In genomic region chr1:15963968-15964648, GRCh38 we compare ENCODE assay signal across 11 cellular contexts. TPM values are rescaled to one million over a fixed set of nuclear protein-coding genes. Genes with fewer than 3 reads are reported as not detected.
DNase-seq lines count a peak whose midpoint lies in the region; ATAC-seq and TF ChIP-seq lines count a peak whose summit lies in the region.
"Had no signal": no experiment of that assay in that cellular context is flagged by ENCODE, and none has a peak within 500 bp of the region (broad histone marks: within the 10 kb centered on the region; RNA-seq: fewer than 3 reads in every experiment).

No MANE protein-coding gene starts in this region.

- intact Hi-C loops in left ventricle myocardium inferior (cut with micrococcal nuclease) (no loop called here), cardiac septum (cut with DNase I) (no loop called here), PC-3 (cut with micrococcal nuclease) (no loop called here), transverse colon (cut with DNase I; ENCODE audit: low total_unique reads) (loop anchor here (10.0 kb wide), 1 partner anchor 149 kb away; no protein-coding TSS in a partner anchor)

- H3K27ac Mint-ChIP-seq in effector memory CD8-positive, alpha-beta T cell, result peak overlapping the region; percentile 80 to 86

- H3K4me1 Mint-ChIP-seq in effector memory CD8-positive, alpha-beta T cell (ENCODE audit: low read depth in 2 of 2), result peaks cover 43 to 57% of the 10 kb centered on the region in 2 donors

- no peak overlapping the region for H3K4me3 ChIP-seq in left ventricle myocardium inferior
- no peak overlapping the region for H3K4me3 ChIP-seq in PC-3 (ENCODE audit: low read length)
- H3K4me3 ChIP-seq in transverse colon, result peak overlapping the region in 1 of 4 donors; percentile 27

- ATAC-seq in PC-3 (peak; percentile 75), GM19324 (IDR thresholded peaks at IDR 0.05; ENCODE audit: low FRiP score, unreplicated experiment) (no peak)
- ATAC-seq in effector memory CD8-positive, alpha-beta T cell (replicated peaks), result no peak

- no peaks in the 10 kb centered on the region for H3K9me3 Mint-ChIP-seq in effector memory CD8-positive, alpha-beta T cell

- peak overlapping the region; percentile 49 to 55 for H3K4me3 Mint-ChIP-seq in effector memory CD8-positive, alpha-beta T cell

- H3K27me3 ChIP-seq in left ventricle myocardium inferior (ENCODE audit: low read depth) (no peaks in the 10 kb centered on the region), PC-3 (ENCODE audit: low read length) (no peaks in the 10 kb centered on the region), transverse colon (no peaks in the 10 kb centered on the region)

- H3K79me2 ChIP-seq in PC-3 (ENCODE audit: low read length), result peaks cover 67% of the 10 kb centered on the region

- in situ Hi-C loops in transverse colon (cut with MboI; ENCODE audit: low pct_ligation_motif_present in 1 of 4, low pct_unique_long_range_greater_than_20kb in 1 of 4, low sequenced_read_pairs in 3 of 4), result no loop called here

- H3K9ac ChIP-seq in PC-3 (ENCODE audit: low read length), result no peak overlapping the region

- CTCF ChIA-PET in PC-3 (lab: Charles Lee), result interaction anchor here (0.6 kb wide), 1 partner anchor 389 kb away, joined by 3 read pairs; no protein-coding TSS in a partner anchor

- no peak for TF ChIP-seq EP300 in transverse colon (IDR thresholded peaks at IDR 0.05; ENCODE audit: low read depth)

- H3K4me2 ChIP-seq in PC-3 (ENCODE audit: low read length), result no peak overlapping the region

- POLR2A ChIA-PET in PC-3 (lab: Charles Lee; ENCODE audit: unreplicated experiment), result no interaction called here

- H3K9me3 ChIP-seq in left ventricle myocardium inferior (replicated peaks) (no peaks in the 10 kb centered on the region), PC-3 (ENCODE audit: low read length) (no peaks in the 10 kb centered on the region), transverse colon (no peaks in the 10 kb centered on the region)

- H3K27ac ChIP-seq in left ventricle myocardium inferior (replicated peaks) (peak overlapping the region; percentile 3), PC-3 (ENCODE audit: low read length) (no peak overlapping the region), transverse colon (peak overlapping the region in 3 of 4 donors; percentile 15 to 57 (median 23))

- no peak overlapping the region for H2AFZ ChIP-seq in PC-3 (ENCODE audit: low read length)

- TF ChIP-seq CTCF in left ventricle myocardium inferior (IDR thresholded peaks at IDR 0.05; ENCODE audit: borderline replicate concordance) (no peak), PC-3 (conservative IDR thresholded peaks at IDR 0.05; ENCODE audit: low read depth, low read length) (no peak), transverse colon (IDR thresholded peaks at IDR 0.05) (no peak)

- H3K27me3 Mint-ChIP-seq in effector memory CD8-positive, alpha-beta T cell, result no peaks in the 10 kb centered on the region

- BruUV-seq in PC-3 (replicated peaks; lab: Mats Ljungman, UMichigan), result no TSS peak

- TF ChIP-seq POLR2A in transverse colon (IDR thresholded peaks at IDR 0.05), result no peak

- WGBS in transverse colon (ENCODE audit: low coverage in 1 of 2), 2 donors, result 47 to 52% methylated on average over 10 of the region's 10 CpGs

- no peaks in the 10 kb centered on the region; the same call in 1 of the 2 replicates for H4K20me1 ChIP-seq in PC-3 (ENCODE audit: low read length)

- DNase-seq in left ventricle myocardium inferior, result no peak
- no peak for DNase-seq in cardiac septum (ENCODE audit: low spot score)
- peak; percentile 54 for DNase-seq in PC-3
- no peak for DNase-seq in effector memory CD8-positive, alpha-beta T cell
- no peak for DNase-seq in transverse colon
- no peak for DNase-seq in GF-D8 (lab: John Stamatoyannopoulos, UW)
- no peak for DNase-seq in HuH-7.5 (ENCODE audit: low spot score)
- DNase-seq: NCI-H146; SHP77; stimulated activated CD4-positive, alpha-beta T cell treated with anti-CD3 and anti-CD28 coated beads, Interleukin-2, amount 100 ng/mL, for 48 hours had no signal

- H3K36me3 Mint-ChIP-seq in effector memory CD8-positive, alpha-beta T cell (ENCODE audit: insufficient read depth), result peaks cover 23% of the 10 kb centered on the region

- no peaks in the 10 kb centered on the region for H3K9me2 ChIP-seq in PC-3 (replicated peaks; ENCODE audit: low read length)

- peaks cover 9% of the 10 kb centered on the region for H3K36me3 ChIP-seq in left ventricle myocardium inferior
- H3K36me3 ChIP-seq in PC-3 (ENCODE audit: low read depth, low read length), result peaks cover 15% of the 10 kb centered on the region
- H3K36me3 ChIP-seq in transverse colon, result no peaks in the 10 kb centered on the region

- peaks cover 60% of the 10 kb centered on the region for H3K4me1 ChIP-seq in left ventricle myocardium inferior
- H3K4me1 ChIP-seq in PC-3 (ENCODE audit: insufficient read depth, low read length), result peaks cover 11% of the 10 kb centered on the region
- H3K4me1 ChIP-seq in transverse colon, result peaks cover 16 to 49% (median 29%) of the 10 kb centered on the region in 4 donors

- H3F3A ChIP-seq in PC-3 (ENCODE audit: low read length, unreplicated experiment), result no peaks in the 10 kb centered on the region

RNA-seq across cellular contexts. Expression of gene ZBTB17, which starts 11.8 kb away (rescaled TPM):
- total RNA-seq in left ventricle myocardium inferior, result 24.7 TPM
- 24.9 TPM for total RNA-seq in cardiac septum
- 44.2 and 55.2 TPM in 2 replicates for total RNA-seq in PC-3 (2014; rRNA removed)
- 100 to 1,000 TPM in 1 of 4 donors, 10 to 100 TPM in 3; 33.3 to 113 (median 50.5) TPM for total RNA-seq in transverse colon

RNA-seq across cellular contexts. Expression of gene SRARP, which starts 39.9 kb away (rescaled TPM):
- total RNA-seq in left ventricle myocardium inferior (1.0 TPM), cardiac septum (not detected), PC-3 (2014; rRNA removed) (not detected in 2 replicates), transverse colon (not detected)

RNA-seq across cellular contexts. Expression of gene HSPB7, which starts 53.7 kb away (rescaled TPM):
- total RNA-seq in left ventricle myocardium inferior (4,061 TPM), cardiac septum (3,889 TPM), PC-3 (2014; rRNA removed) (not detected in 2 replicates), transverse colon (10 to 100 TPM in 2 of 4 donors, 1 to 10 TPM in 2; 6.0 to 63.1 (median 9.2) TPM)

RNA-seq across cellular contexts. Expression of gene CLCNKA, which starts 57.7 kb away (rescaled TPM):
- 0.16 TPM for total RNA-seq in left ventricle myocardium inferior
- total RNA-seq in cardiac septum, result 1.2 TPM
- total RNA-seq in PC-3 (2014; rRNA removed), result not detected in 2 replicates
- 10 to 100 TPM in 1 of 4 donors, under 1 TPM in 2, not detected in 1; 0.68 to 21.7 (median 0.79) TPM for total RNA-seq in transverse colon

Comparison
In these comparisons a context has a peak if more than half of its experiments do, and no peak if none do; other contexts are left out.
1. RNA of gene HSPB7, which starts 53.7 kb away (total RNA-seq): 4,061 TPM in left ventricle myocardium inferior (single experiment) and 3,889 TPM in cardiac septum (single experiment); 6.0 to 63.1 TPM in transverse colon and not detected in PC-3; every median in the first group is over 10 times any median in the second.